Comparison of ENCODE assay signal across 8 cellular contexts in genomic region chr4:128393111-128393704, GRCh38.
A peak's percentile ranks its signal among the peaks of the same experiment; 100 is the strongest.
DNase-seq lines count a peak whose midpoint lies in the region; ATAC-seq and TF ChIP-seq lines count a peak whose summit lies in the region.

No MANE protein-coding gene starts in this region.

- H3K79me2 ChIP-seq in OCI-LY7 (ENCODE audit: insufficient read depth, low read depth, low read length): no peaks in the 10 kb centered on the region

- H4K20me1 ChIP-seq in OCI-LY7 (ENCODE audit: insufficient read depth, low read length): no peaks in the 10 kb centered on the region

- no peaks in the 10 kb centered on the region for H3K4me1 Mint-ChIP-seq in stimulated activated naive B cell treated with anti-CD40 and anti-IgM and Interleukin-4, amounts not matched to agents 10 μg/mL and 1 μg/mL and 100 μg/mL, for 72 hours
- H3K4me1 Mint-ChIP-seq in activated CD4-positive, alpha-beta T cell treated with anti-CD3 and anti-CD28 coated beads for 36 hours: no peaks in the 10 kb centered on the region

- no peaks in the 10 kb centered on the region for H3K27me3 Mint-ChIP-seq in stimulated activated naive B cell treated with anti-CD40 and anti-IgM and Interleukin-4, amounts not matched to agents 10 μg/mL and 1 μg/mL and 100 μg/mL, for 72 hours
- no peaks in the 10 kb centered on the region for H3K27me3 Mint-ChIP-seq in activated CD4-positive, alpha-beta T cell treated with anti-CD3 and anti-CD28 coated beads for 36 hours

- DNase-seq in EL: peak; percentile 13
- peak; percentile 34 for DNase-seq in RPMI7951 (ENCODE audit: low read depth)
- DNase-seq in left lung: no peak
- DNase-seq in stimulated activated naive B cell treated with anti-CD40 and anti-IgM and Interleukin-4, amounts not matched to agents 10 μg/mL and 1 μg/mL and 100 μg/mL, for 72 hours: no peak
- DNase-seq in OCI-LY7 (ENCODE audit: low spot score): no peak
- no peak for DNase-seq in activated CD4-positive, alpha-beta T cell treated with anti-CD3 and anti-CD28 coated beads for 36 hours

- H3K36me3 Mint-ChIP-seq in stimulated activated naive B cell treated with anti-CD40 and anti-IgM and Interleukin-4, amounts not matched to agents 10 μg/mL and 1 μg/mL and 100 μg/mL, for 72 hours: no peaks in the 10 kb centered on the region
- no peaks in the 10 kb centered on the region for H3K36me3 Mint-ChIP-seq in activated CD4-positive, alpha-beta T cell treated with anti-CD3 and anti-CD28 coated beads for 36 hours (ENCODE audit: low read depth)

- no peak overlapping the region for H3K27ac Mint-ChIP-seq in stimulated activated naive B cell treated with anti-CD40 and anti-IgM and Interleukin-4, amounts not matched to agents 10 μg/mL and 1 μg/mL and 100 μg/mL, for 72 hours
- H3K27ac Mint-ChIP-seq in activated CD4-positive, alpha-beta T cell treated with anti-CD3 and anti-CD28 coated beads for 36 hours: no peak overlapping the region

- H3K4me3 ChIP-seq in left lung: no peak overlapping the region
- no peak overlapping the region for H3K4me3 ChIP-seq in OCI-LY7 (ENCODE audit: low read depth, low read length, poor library complexity, severe bottlenecking)

- no TSS peak for BruUV-seq in OCI-LY7 (replicated peaks; lab: Mats Ljungman, UMichigan)

- intact Hi-C loops in left lung (cut with DNase I): no loop called here
- intact Hi-C loops in OCI-LY7 (cut with micrococcal nuclease; ENCODE audit: unreplicated experiment): no loop called here
- intact Hi-C loops in activated CD4-positive, alpha-beta T cell treated with anti-CD3 and anti-CD28 coated beads for 36 hours (cut with DNase I, micrococcal nuclease): no loop called here

- peaks cover 4 to 7% of the 10 kb centered on the region in 2 donors for H3K9me3 Mint-ChIP-seq in stimulated activated naive B cell treated with anti-CD40 and anti-IgM and Interleukin-4, amounts not matched to agents 10 μg/mL and 1 μg/mL and 100 μg/mL, for 72 hours
- no peaks in the 10 kb centered on the region for H3K9me3 Mint-ChIP-seq in activated CD4-positive, alpha-beta T cell treated with anti-CD3 and anti-CD28 coated beads for 36 hours (ENCODE audit: low read depth)

- H3K27me3 ChIP-seq in left lung: no peaks in the 10 kb centered on the region

- POLR2A ChIA-PET in OCI-LY7 (lab: Charles Lee): interaction anchor here (1.8 kb wide), 1 partner anchor 8 kb away, joined by 7 read pairs; no protein-coding TSS in a partner anchor
- POLR2A ChIA-PET in activated CD4-positive, alpha-beta T cell treated with anti-CD3 and anti-CD28 coated beads for 36 hours (lab: Charles Lee): no interaction called here

- H3K36me3 ChIP-seq in left lung (no peaks in the 10 kb centered on the region), OCI-LY7 (ENCODE audit: insufficient read depth, low read length) (no peaks in the 10 kb centered on the region)

- H3K9me2 ChIP-seq in OCI-LY7 (ENCODE audit: insufficient read depth, low read length): no peaks in the 10 kb centered on the region

- no peak overlapping the region for H2AFZ ChIP-seq in OCI-LY7 (ENCODE audit: low read length)

- CTCF ChIA-PET in OCI-LY7 (lab: Charles Lee; ENCODE audit: unreplicated experiment): interaction anchor here (1.1 kb wide), 1 partner anchor 12 kb away, joined by 3 read pairs; no protein-coding TSS in a partner anchor
- CTCF ChIA-PET in activated CD4-positive, alpha-beta T cell treated with anti-CD3 and anti-CD28 coated beads for 36 hours (lab: Charles Lee): interaction anchor here (0.6 kb wide), 1 partner anchor 45 kb away, joined by 4 read pairs; no protein-coding TSS in a partner anchor

- no peak for TF ChIP-seq CTCF in left lung (IDR thresholded peaks at IDR 0.05)
- TF ChIP-seq CTCF in OCI-LY7 (conservative IDR thresholded peaks at IDR 0.05; ENCODE audit: low read length): no peak

- ATAC-seq in HG03439 (IDR thresholded peaks at IDR 0.05; ENCODE audit: unreplicated experiment): peak; percentile 69
- peak; percentile 41 for ATAC-seq in left lung
- no peak for ATAC-seq in stimulated activated naive B cell treated with anti-CD40 and anti-IgM and Interleukin-4, amounts not matched to agents 10 μg/mL and 1 μg/mL and 100 μg/mL, for 72 hours (replicated peaks)
- ATAC-seq in GM21360 (IDR thresholded peaks at IDR 0.05; ENCODE audit: unreplicated experiment): no peak
- ATAC-seq in activated CD4-positive, alpha-beta T cell treated with anti-CD3 and anti-CD28 coated beads for 36 hours: no peak

- H3K4me1 ChIP-seq in left lung (no peaks in the 10 kb centered on the region), OCI-LY7 (ENCODE audit: insufficient read depth, low read length, poor library complexity, severe bottlenecking) (no peaks in the 10 kb centered on the region)

- no peak overlapping the region for H3K4me2 ChIP-seq in OCI-LY7 (ENCODE audit: low read length)

- no peaks in the 10 kb centered on the region for H3K9me3 ChIP-seq in left lung
- no peaks in the 10 kb centered on the region for H3K9me3 ChIP-seq in OCI-LY7 (ENCODE audit: low read length)

- H3K27ac ChIP-seq in left lung: peak overlapping the region in 1 of 2 donors; percentile 35
- H3K27ac ChIP-seq in OCI-LY7 (ENCODE audit: low read depth, low read length, poor library complexity, severe bottlenecking): no peak overlapping the region

- no peak overlapping the region for H3K4me3 Mint-ChIP-seq in stimulated activated naive B cell treated with anti-CD40 and anti-IgM and Interleukin-4, amounts not matched to agents 10 μg/mL and 1 μg/mL and 100 μg/mL, for 72 hours
- H3K4me3 Mint-ChIP-seq in activated CD4-positive, alpha-beta T cell treated with anti-CD3 and anti-CD28 coated beads for 36 hours: no peak overlapping the region

Comparison
In these comparisons a context has a peak if more than half of its experiments do, and no peak if none do; other contexts are left out.
1. DNase-seq: peak in EL (single experiment) and RPMI7951 (single experiment); none in left lung (0 of 2), stimulated activated naive B cell treated with anti-CD40 and anti-IgM and Interleukin-4, amounts not matched to agents 10 μg/mL and 1 μg/mL and 100 μg/mL, for 72 hours (single experiment), OCI-LY7 (single experiment) and activated CD4-positive, alpha-beta T cell treated with anti-CD3 and anti-CD28 coated beads for 36 hours (single experiment).
2. ATAC-seq: peak in HG03439 (single experiment) and left lung (single experiment); none in stimulated activated naive B cell treated with anti-CD40 and anti-IgM and Interleukin-4, amounts not matched to agents 10 μg/mL and 1 μg/mL and 100 μg/mL, for 72 hours (0 of 2), GM21360 (single experiment) and activated CD4-positive, alpha-beta T cell treated with anti-CD3 and anti-CD28 coated beads for 36 hours (single experiment).